ENCODE assay signal across 1 cellular context in the genomic region with DNA sequence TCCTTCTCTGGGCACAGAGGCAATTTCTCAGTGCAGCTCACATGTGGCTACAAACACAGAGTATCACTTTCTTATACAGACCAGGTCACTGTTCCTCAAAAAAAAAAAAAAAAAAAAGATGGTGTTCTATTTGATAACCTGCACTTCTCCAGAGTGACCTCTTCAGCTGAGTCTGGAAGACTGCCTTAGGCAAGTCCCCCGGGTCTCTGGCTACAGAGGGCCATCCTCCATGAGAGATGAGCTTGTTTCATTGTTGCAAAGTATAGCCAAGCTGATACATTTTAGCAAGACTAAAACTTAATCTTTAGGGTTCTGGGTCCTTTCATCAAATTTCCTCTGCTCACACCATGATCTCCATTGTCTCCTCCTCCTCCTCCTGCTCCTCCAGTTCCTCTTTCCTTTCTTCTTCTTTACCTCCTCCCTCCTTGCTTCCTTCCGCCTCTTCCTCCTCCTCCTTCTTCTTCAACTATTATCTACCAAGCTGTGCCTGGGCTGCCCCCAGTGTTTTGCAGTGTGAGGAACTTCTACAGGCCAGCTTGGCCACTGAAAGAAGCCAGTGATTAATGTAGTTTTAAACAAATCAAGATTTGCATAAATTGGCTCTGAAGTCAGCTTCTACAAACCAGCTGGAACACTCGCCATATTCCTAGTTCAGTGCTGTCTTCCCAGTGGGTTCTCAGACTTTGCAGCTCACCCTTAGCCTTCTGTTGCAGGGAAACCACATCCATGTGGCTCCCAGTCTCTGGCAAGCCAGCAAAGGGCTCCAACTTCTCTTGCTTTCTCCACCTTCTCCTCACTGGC.
TF ChIP-seq lines count a peak whose summit lies in the region.

No MANE protein-coding gene starts in this region.

TF ChIP-seq in K562, 482 proteins besides CTCF, POLR2A, EP300 and RAD21 (continued from another document and continues in another):
- TF ChIP-seq, protein P1, sequence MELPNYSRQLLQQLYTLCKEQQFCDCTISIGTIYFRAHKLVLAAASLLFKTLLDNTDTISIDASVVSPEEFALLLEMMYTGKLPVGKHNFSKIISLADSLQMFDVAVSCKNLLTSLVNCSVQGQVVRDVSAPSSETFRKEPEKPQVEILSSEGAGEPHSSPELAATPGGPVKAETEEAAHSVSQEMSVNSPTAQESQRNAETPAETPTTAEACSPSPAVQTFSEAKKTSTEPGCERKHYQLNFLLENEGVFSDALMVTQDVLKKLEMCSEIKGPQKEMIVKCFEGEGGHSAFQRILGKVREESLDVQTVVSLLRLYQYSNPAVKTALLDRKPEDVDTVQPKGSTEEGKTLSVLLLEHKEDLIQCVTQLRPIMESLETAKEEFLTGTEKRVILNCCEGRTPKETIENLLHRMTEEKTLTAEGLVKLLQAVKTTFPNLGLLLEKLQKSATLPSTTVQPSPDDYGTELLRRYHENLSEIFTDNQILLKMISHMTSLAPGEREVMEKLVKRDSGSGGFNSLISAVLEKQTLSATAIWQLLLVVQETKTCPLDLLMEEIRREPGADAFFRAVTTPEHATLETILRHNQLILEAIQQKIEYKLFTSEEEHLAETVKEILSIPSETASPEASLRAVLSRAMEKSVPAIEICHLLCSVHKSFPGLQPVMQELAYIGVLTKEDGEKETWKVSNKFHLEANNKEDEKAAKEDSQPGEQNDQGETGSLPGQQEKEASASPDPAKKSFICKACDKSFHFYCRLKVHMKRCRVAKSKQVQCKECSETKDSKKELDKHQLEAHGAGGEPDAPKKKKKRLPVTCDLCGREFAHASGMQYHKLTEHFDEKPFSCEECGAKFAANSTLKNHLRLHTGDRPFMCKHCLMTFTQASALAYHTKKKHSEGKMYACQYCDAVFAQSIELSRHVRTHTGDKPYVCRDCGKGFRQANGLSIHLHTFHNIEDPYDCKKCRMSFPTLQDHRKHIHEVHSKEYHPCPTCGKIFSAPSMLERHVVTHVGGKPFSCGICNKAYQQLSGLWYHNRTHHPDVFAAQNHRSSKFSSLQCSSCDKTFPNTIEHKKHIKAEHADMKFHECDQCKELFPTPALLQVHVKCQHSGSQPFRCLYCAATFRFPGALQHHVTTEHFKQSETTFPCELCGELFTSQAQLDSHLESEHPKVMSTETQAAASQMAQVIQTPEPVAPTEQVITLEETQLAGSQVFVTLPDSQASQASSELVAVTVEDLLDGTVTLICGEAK (IDR thresholded peaks at IDR 0.05): no peak
- TF ChIP-seq, protein P1 (CRISPR knock-in tag; IDR thresholded peaks at IDR 0.05): no peak
- TF ChIP-seq, protein P2, sequence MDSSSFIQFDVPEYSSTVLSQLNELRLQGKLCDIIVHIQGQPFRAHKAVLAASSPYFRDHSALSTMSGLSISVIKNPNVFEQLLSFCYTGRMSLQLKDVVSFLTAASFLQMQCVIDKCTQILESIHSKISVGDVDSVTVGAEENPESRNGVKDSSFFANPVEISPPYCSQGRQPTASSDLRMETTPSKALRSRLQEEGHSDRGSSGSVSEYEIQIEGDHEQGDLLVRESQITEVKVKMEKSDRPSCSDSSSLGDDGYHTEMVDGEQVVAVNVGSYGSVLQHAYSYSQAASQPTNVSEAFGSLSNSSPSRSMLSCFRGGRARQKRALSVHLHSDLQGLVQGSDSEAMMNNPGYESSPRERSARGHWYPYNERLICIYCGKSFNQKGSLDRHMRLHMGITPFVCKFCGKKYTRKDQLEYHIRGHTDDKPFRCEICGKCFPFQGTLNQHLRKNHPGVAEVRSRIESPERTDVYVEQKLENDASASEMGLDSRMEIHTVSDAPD (CRISPR knock-in tag; IDR thresholded peaks at IDR 0.05): no peak
- TF ChIP-seq GATAD2A (IDR thresholded peaks at IDR 0.05) (peak; percentile 75), RBM34 (IDR thresholded peaks at IDR 0.05; ENCODE audit: borderline replicate concordance, insufficient read depth, low read length) (no peak), NR4A1 (CRISPR knock-in tag; IDR thresholded peaks at IDR 0.05) (no peak), NR4A1 (tag; IDR thresholded peaks at IDR 0.05) (peak; percentile 14; the same call in 1 of the 2 replicates), ZNF436 (CRISPR knock-in tag; IDR thresholded peaks at IDR 0.05) (no peak), TARDBP (IDR thresholded peaks at IDR 0.05) (no peak), XRCC3 (IDR thresholded peaks at IDR 0.05) (no peak), BRF1 (IDR thresholded peaks at IDR 0.05; ENCODE audit: borderline replicate concordance, extremely low read depth, insufficient read length) (no peak), TAL1 (IDR thresholded peaks at IDR 0.05) (peak; percentile 3; the same call in 1 of the 2 replicates), SMC3 (conservative IDR thresholded peaks at IDR 0.05; ENCODE audit: insufficient read depth, low read depth, low read length) (no peak), ZNF780A (CRISPR knock-in tag; IDR thresholded peaks at IDR 0.05) (no peak), ZNF707 (CRISPR knock-in tag; conservative IDR thresholded peaks at IDR 0.05) (no peak), HOXB6 (CRISPR knock-in tag; IDR thresholded peaks at IDR 0.05; ENCODE audit: borderline replicate concordance) (no peak), SMARCC2 (IDR thresholded peaks at IDR 0.05; ENCODE audit: low read depth) (no peak), ZNF668 (CRISPR knock-in tag; IDR thresholded peaks at IDR 0.05) (no peak), RBM25 (IDR thresholded peaks at IDR 0.05; ENCODE audit: low read depth, low read length, severe bottlenecking) (no peak), KHSRP (IDR thresholded peaks at IDR 0.05) (no peak), RFX7 (CRISPR knock-in tag; IDR thresholded peaks at IDR 0.05) (no peak), ZNF589 (CRISPR knock-in tag; IDR thresholded peaks at IDR 0.05; ENCODE audit: low read depth) (no peak; the same call in 1 of the 2 replicates), ESRRA (IDR thresholded peaks at IDR 0.05; ENCODE audit: borderline replicate concordance, low read depth) (no peak), ARNT (IDR thresholded peaks at IDR 0.05) (0 out of 4 replicates have a peak, but pooled peaks of 1 of the 2 experiments have one; percentile 31), ZNF445 (CRISPR knock-in tag; IDR thresholded peaks at IDR 0.05; ENCODE audit: low read depth) (no peak), STAT5A (IDR thresholded peaks at IDR 0.05; ENCODE audit: borderline replicate concordance, low read length) (no peak), PURB (CRISPR knock-in tag; IDR thresholded peaks at IDR 0.05; ENCODE audit: low read depth) (no peak), ZNF785 (CRISPR knock-in tag; IDR thresholded peaks at IDR 0.05) (0 out of 2 replicates have a peak, but pooled peaks have one; percentile 17), ZNF217 (CRISPR knock-in tag; IDR thresholded peaks at IDR 0.05) (no peak), CHD1 (IDR thresholded peaks at IDR 0.05; ENCODE audit: low read length) (no peak), NR3C1 (CRISPR knock-in tag; IDR thresholded peaks at IDR 0.05) (no peak)
- TF ChIP-seq, protein P3, sequence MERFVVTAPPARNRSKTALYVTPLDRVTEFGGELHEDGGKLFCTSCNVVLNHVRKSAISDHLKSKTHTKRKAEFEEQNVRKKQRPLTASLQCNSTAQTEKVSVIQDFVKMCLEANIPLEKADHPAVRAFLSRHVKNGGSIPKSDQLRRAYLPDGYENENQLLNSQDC (CRISPR knock-in tag; IDR thresholded peaks at IDR 0.05): no peak
- TF ChIP-seq, protein P4, sequence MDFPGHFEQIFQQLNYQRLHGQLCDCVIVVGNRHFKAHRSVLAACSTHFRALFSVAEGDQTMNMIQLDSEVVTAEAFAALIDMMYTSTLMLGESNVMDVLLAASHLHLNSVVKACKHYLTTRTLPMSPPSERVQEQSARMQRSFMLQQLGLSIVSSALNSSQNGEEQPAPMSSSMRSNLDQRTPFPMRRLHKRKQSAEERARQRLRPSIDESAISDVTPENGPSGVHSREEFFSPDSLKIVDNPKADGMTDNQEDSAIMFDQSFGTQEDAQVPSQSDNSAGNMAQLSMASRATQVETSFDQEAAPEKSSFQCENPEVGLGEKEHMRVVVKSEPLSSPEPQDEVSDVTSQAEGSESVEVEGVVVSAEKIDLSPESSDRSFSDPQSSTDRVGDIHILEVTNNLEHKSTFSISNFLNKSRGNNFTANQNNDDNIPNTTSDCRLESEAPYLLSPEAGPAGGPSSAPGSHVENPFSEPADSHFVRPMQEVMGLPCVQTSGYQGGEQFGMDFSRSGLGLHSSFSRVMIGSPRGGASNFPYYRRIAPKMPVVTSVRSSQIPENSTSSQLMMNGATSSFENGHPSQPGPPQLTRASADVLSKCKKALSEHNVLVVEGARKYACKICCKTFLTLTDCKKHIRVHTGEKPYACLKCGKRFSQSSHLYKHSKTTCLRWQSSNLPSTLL (IDR thresholded peaks at IDR 0.05): no peak
- TF ChIP-seq, protein P5, sequence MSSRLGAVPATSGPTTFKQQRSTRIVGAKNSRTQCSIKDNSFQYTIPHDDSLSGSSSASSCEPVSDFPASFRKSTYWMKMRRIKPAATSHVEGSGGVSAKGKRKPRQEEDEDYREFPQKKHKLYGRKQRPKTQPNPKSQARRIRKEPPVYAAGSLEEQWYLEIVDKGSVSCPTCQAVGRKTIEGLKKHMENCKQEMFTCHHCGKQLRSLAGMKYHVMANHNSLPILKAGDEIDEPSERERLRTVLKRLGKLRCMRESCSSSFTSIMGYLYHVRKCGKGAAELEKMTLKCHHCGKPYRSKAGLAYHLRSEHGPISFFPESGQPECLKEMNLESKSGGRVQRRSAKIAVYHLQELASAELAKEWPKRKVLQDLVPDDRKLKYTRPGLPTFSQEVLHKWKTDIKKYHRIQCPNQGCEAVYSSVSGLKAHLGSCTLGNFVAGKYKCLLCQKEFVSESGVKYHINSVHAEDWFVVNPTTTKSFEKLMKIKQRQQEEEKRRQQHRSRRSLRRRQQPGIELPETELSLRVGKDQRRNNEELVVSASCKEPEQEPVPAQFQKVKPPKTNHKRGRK (tag; IDR thresholded peaks at IDR 0.05): peak; percentile 85
- TF ChIP-seq, protein P6, sequence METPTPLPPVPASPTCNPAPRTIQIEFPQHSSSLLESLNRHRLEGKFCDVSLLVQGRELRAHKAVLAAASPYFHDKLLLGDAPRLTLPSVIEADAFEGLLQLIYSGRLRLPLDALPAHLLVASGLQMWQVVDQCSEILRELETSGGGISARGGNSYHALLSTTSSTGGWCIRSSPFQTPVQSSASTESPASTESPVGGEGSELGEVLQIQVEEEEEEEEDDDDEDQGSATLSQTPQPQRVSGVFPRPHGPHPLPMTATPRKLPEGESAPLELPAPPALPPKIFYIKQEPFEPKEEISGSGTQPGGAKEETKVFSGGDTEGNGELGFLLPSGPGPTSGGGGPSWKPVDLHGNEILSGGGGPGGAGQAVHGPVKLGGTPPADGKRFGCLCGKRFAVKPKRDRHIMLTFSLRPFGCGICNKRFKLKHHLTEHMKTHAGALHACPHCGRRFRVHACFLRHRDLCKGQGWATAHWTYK (CRISPR knock-in tag; IDR thresholded peaks at IDR 0.05): no peak
- TF ChIP-seq, protein P7, sequence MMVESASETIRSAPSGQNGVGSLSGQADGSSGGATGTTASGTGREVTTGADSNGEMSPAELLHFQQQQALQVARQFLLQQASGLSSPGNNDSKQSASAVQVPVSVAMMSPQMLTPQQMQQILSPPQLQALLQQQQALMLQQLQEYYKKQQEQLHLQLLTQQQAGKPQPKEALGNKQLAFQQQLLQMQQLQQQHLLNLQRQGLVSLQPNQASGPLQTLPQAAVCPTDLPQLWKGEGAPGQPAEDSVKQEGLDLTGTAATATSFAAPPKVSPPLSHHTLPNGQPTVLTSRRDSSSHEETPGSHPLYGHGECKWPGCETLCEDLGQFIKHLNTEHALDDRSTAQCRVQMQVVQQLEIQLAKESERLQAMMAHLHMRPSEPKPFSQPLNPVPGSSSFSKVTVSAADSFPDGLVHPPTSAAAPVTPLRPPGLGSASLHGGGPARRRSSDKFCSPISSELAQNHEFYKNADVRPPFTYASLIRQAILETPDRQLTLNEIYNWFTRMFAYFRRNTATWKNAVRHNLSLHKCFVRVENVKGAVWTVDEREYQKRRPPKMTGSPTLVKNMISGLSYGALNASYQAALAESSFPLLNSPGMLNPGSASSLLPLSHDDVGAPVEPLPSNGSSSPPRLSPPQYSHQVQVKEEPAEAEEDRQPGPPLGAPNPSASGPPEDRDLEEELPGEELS (CRISPR knock-in tag; IDR thresholded peaks at IDR 0.05; ENCODE audit: borderline replicate concordance): no peak
- TF ChIP-seq, protein P8, sequence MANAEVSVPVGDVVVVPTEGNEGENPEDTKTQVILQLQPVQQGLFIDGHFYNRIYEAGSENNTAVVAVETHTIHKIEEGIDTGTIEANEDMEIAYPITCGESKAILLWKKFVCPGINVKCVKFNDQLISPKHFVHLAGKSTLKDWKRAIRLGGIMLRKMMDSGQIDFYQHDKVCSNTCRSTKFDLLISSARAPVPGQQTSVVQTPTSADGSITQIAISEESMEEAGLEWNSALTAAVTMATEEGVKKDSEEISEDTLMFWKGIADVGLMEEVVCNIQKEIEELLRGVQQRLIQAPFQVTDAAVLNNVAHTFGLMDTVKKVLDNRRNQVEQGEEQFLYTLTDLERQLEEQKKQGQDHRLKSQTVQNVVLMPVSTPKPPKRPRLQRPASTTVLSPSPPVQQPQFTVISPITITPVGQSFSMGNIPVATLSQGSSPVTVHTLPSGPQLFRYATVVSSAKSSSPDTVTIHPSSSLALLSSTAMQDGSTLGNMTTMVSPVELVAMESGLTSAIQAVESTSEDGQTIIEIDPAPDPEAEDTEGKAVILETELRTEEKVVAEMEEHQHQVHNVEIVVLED (CRISPR knock-in tag; IDR thresholded peaks at IDR 0.05): no peak
